Comparison of ENCODE assay signal across 8 cellular contexts in genomic region chr15:84818221-84819131, GRCh38. TPM values are rescaled to one million over a fixed set of nuclear protein-coding genes. Genes with fewer than 3 reads are reported as not detected.
A peak's percentile ranks its signal among the peaks of the same experiment; 100 is the strongest.
DNase-seq lines count a peak whose midpoint lies in the region; ATAC-seq and TF ChIP-seq lines count a peak whose summit lies in the region.

No MANE protein-coding gene starts in this region.

- H3K36me3 ChIP-seq in cardiac muscle cell, result no peaks in the 10 kb centered on the region

- intact Hi-C loops in cardiac septum (cut with DNase I), result loop anchor here (2.0 to 5.0 kb wide), 3 partner anchors 22 to 216 kb away; partner anchors contain the start of genes NMB and ZSCAN2

- peak overlapping the region; percentile 47 for H3K4me3 ChIP-seq in cardiac muscle cell

- H3K4me1 ChIP-seq in cardiac muscle cell (ENCODE audit: low read depth), result peaks cover 45% of the 10 kb centered on the region

- H3K27me3 ChIP-seq in cardiac muscle cell, result no peaks in the 10 kb centered on the region

- DNase-seq in cardiac muscle cell (ENCODE audit: low read depth in 1 of 2, low spot score in 1 of 2) (peak; percentile 49 to 81), cardiac septum (ENCODE audit: low spot score) (no peak), dermis blood vessel endothelial cell (peak; percentile 94), medulla oblongata (ENCODE audit: extremely low spot score) (peak; percentile 74), DMS79 (lab: John Stamatoyannopoulos, UW) (no peak), NCI-H510A treated with DMSO at 0.1 percent for 48 hours (lab: John Stamatoyannopoulos, UW) (no peak)
- no peak for DNase-seq in effector CD8-positive, alpha-beta T cell (lab: John Stamatoyannopoulos, UW)

- no peak for ATAC-seq in HG03457 (IDR thresholded peaks at IDR 0.05; ENCODE audit: unreplicated experiment)

- peak overlapping the region; percentile 100 for H3K27ac ChIP-seq in cardiac muscle cell

- no peaks in the 10 kb centered on the region for H3K9me3 ChIP-seq in cardiac muscle cell (ENCODE audit: low read depth)

- no peak for TF ChIP-seq CTCF in cardiac muscle cell (IDR thresholded peaks at IDR 0.05; ENCODE audit: low read depth, low read length)

RNA-seq across cellular contexts. Expression of gene ALPK3, which starts 1.3 kb away (rescaled TPM):
- total RNA-seq in cardiac muscle cell, result 44.6 and 52.1 TPM in 2 replicates
- 16.6 and 19.2 TPM in 2 replicates for polyA plus RNA-seq in cardiac muscle cell
- 190 TPM for total RNA-seq in cardiac septum
- total RNA-seq in dermis blood vessel endothelial cell, result 38.8 and 64.6 TPM in 2 replicates

Comparison
In these comparisons a context has a peak if more than half of its experiments do, and no peak if none do; other contexts are left out.
1. DNase-seq: peak in cardiac muscle cell (2 of 2), dermis blood vessel endothelial cell (single experiment) and medulla oblongata (single experiment); none in cardiac septum (single experiment), effector CD8-positive, alpha-beta T cell (single experiment), DMS79 (single experiment) and NCI-H510A treated with DMSO at 0.1 percent for 48 hours (single experiment).